2 cellular contexts compared by ENCODE assay signal in the genomic region with DNA sequence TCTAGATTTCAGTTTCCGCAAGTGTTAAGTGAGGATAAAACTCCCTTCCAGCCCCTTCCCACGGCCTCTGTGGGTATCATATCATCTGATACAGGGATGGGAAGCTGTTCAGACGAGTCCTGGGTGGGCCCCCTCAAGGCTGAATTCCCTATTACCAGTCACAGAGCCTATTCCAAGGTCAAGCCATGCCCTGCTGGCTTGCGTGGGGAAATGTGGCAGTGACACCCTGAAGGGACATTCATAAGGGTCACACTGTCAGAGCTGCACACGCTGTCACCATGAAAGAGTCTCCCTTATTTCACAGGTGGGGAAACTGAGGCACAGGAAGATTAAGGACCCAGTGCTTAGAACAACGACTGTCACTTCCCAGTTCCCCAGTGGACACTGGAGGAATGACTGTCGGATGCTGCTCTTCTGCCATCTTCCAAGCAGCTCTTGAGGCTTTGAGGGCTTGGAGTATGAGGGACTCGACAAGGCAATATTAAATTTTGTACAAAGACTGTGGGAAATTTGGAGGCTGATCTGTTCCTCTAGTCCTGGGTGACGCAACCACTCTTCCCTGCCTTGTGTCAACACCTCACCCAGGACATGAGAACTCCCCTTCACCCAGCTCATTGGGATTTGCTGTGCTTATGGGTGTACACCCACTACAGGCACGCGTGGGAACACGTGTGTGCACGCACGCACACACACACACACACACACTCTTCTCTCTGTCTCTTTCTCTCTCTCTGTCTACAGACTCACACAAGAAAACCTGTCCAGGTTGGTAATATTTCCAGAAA.
TF ChIP-seq lines count a peak whose summit lies in the region.

No MANE protein-coding gene starts in this region.

TF ChIP-seq in WTC11, 78 proteins besides CTCF, POLR2A, EP300 and RAD21:
- TF ChIP-seq ZNF423 (CRISPR knock-in tag; IDR thresholded peaks at IDR 0.05) (no peak), RELA (CRISPR knock-in tag; IDR thresholded peaks at IDR 0.05; ENCODE audit: borderline replicate concordance) (0 out of 2 replicates have a peak, but pooled peaks have one; percentile 43), PREB (CRISPR knock-in tag; IDR thresholded peaks at IDR 0.05; ENCODE audit: borderline replicate concordance) (no peak)

TF ChIP-seq in H1, 55 proteins besides CTCF, POLR2A, EP300 and RAD21:
- TF ChIP-seq KDM5A (IDR thresholded peaks at IDR 0.05; ENCODE audit: low read length) = no peak
- no peak for TF ChIP-seq JUN (IDR thresholded peaks at IDR 0.05; ENCODE audit: low read depth, low read length)
- TF ChIP-seq SIRT6 (IDR thresholded peaks at IDR 0.05; ENCODE audit: low read length) = no peak
- no peak for TF ChIP-seq ATF3 (IDR thresholded peaks at IDR 0.05; ENCODE audit: insufficient read depth, low read depth, low read length)
- no peak for TF ChIP-seq TBP (IDR thresholded peaks at IDR 0.05; ENCODE audit: low read depth, low read length)
- no peak for TF ChIP-seq RBBP5 (IDR thresholded peaks at IDR 0.05; ENCODE audit: borderline replicate concordance, low read depth, low read length)
- TF ChIP-seq GABPA (IDR thresholded peaks at IDR 0.05; ENCODE audit: borderline replicate concordance, insufficient read depth, low read length) = no peak
- no peak for TF ChIP-seq PHF8 (conservative IDR thresholded peaks at IDR 0.05; ENCODE audit: low read depth, low read length)
- TF ChIP-seq MAX (IDR thresholded peaks at IDR 0.05) = no peak
- no peak for TF ChIP-seq POLR2AphosphoS5 (IDR thresholded peaks at IDR 0.05; ENCODE audit: low read depth, low read length)
- TF ChIP-seq JUND (IDR thresholded peaks at IDR 0.05; ENCODE audit: low read length) = no peak
- no peak for TF ChIP-seq EGR1 (IDR thresholded peaks at IDR 0.05; ENCODE audit: borderline replicate concordance, low read depth, low read length)
- TF ChIP-seq NRF1 (IDR thresholded peaks at IDR 0.05; ENCODE audit: low read depth, low read length) = no peak
- no peak for TF ChIP-seq CHD2 (IDR thresholded peaks at IDR 0.05; ENCODE audit: low read length)
- TF ChIP-seq CHD7 (IDR thresholded peaks at IDR 0.05; ENCODE audit: insufficient replicate concordance, low read length) = no peak
- no peak for TF ChIP-seq TAF1 (IDR thresholded peaks at IDR 0.05; ENCODE audit: low read depth, low read length)
- no peak for TF ChIP-seq SRF (IDR thresholded peaks at IDR 0.05; ENCODE audit: low read depth, low read length)
- TF ChIP-seq SAP30 (IDR thresholded peaks at IDR 0.05; ENCODE audit: insufficient read depth, insufficient replicate concordance, low read length) = no peak
- TF ChIP-seq EZH2 (IDR thresholded peaks at IDR 0.05; ENCODE audit: low read depth, low read length, severe bottlenecking) = no peak
- TF ChIP-seq FOSL1 (IDR thresholded peaks at IDR 0.05; ENCODE audit: insufficient read depth, low read depth, low read length) = no peak
